Comparison of ENCODE assay signal across 8 cellular contexts in genomic region chr20:13546497-13547131, GRCh38.
A peak's percentile ranks its signal among the peaks of the same experiment; 100 is the strongest.
DNase-seq lines count a peak whose midpoint lies in the region; ATAC-seq and TF ChIP-seq lines count a peak whose summit lies in the region.

No MANE protein-coding gene starts in this region.

- intact Hi-C loops in right cardiac atrium (cut with DNase I) (loop anchor here in 1 of 4 donors (10.0 kb wide), 1 partner anchor 432 kb away; no protein-coding TSS in a partner anchor), sigmoid colon (cut with DNase I) (loop anchor here (1.0 to 10.0 kb wide), 5 partner anchors 152 to 427 kb away; partner anchors contain the start of gene ISM1)

- no peaks in the 10 kb centered on the region for H3F3A ChIP-seq in SU-DHL-6 (ENCODE audit: insufficient read depth)

- peak; percentile 70 for TF ChIP-seq CTCF in SU-DHL-6 (IDR thresholded peaks at IDR 0.05; ENCODE audit: insufficient read depth, low read length, poor library complexity, severe bottlenecking)
- peak; percentile 46 to 87 (median 80) for TF ChIP-seq CTCF in sigmoid colon (IDR thresholded peaks at IDR 0.05)

- H3K36me3 ChIP-seq in MG63 (no peaks in the 10 kb centered on the region), SU-DHL-6 (ENCODE audit: low read length) (no peaks in the 10 kb centered on the region), adipocyte (ENCODE audit: control insufficient read depth, insufficient read depth, low read length, severe bottlenecking) (no peaks in the 10 kb centered on the region), sigmoid colon (no peaks in the 10 kb centered on the region)

- no peak overlapping the region for H3K9ac ChIP-seq in SU-DHL-6 (ENCODE audit: low read length)
- H3K9ac ChIP-seq in adipocyte (ENCODE audit: low read length): peak overlapping the region; percentile 42

- DNase-seq in DMS79 treated with DMSO at 0.1 percent for 48 hours (lab: John Stamatoyannopoulos, UW): peak; percentile 38
- DNase-seq in MG63: peak; percentile 58
- peak; percentile 89 for DNase-seq in adipocyte (ENCODE audit: low read depth)
- DNase-seq in right cardiac atrium: peak; percentile 75 to 92 (median 80)
- DNase-seq in sigmoid colon: peak; percentile 89

- no peaks in the 10 kb centered on the region for H3K9me2 ChIP-seq in SU-DHL-6 (replicated peaks; ENCODE audit: insufficient read depth, low read length)

- H3K27ac ChIP-seq in SU-DHL-6 (ENCODE audit: low read depth, low read length): no peak overlapping the region
- H3K27ac ChIP-seq in right cardiac atrium (ENCODE audit: low read length): no peak overlapping the region
- H3K27ac ChIP-seq in sigmoid colon: no peak overlapping the region

- H4K20me1 ChIP-seq in SU-DHL-6 (ENCODE audit: low read depth, low read length): no peaks in the 10 kb centered on the region

- TF ChIP-seq EP300 in sigmoid colon (IDR thresholded peaks at IDR 0.05): no peak

- H3K4me1 ChIP-seq in adipocyte (ENCODE audit: control insufficient read depth, insufficient read depth, low read length) (peaks cover 19% of the 10 kb centered on the region), right cardiac atrium (ENCODE audit: control insufficient read depth, insufficient read depth, low read length) (no peaks in the 10 kb centered on the region), sigmoid colon (peaks cover 0 to 16% (median 12%) of the 10 kb centered on the region in 4 donors)

- H3K4me2 ChIP-seq in SU-DHL-6 (ENCODE audit: low read depth, low read length, poor library complexity, severe bottlenecking): no peak overlapping the region

- no peak overlapping the region for H2AFZ ChIP-seq in SU-DHL-6 (ENCODE audit: low read depth, low read length, severe bottlenecking)

- no peak for TF ChIP-seq POLR2A in sigmoid colon (IDR thresholded peaks at IDR 0.05)

- H3K9me3 ChIP-seq in MG63 (no peaks in the 10 kb centered on the region), SU-DHL-6 (ENCODE audit: insufficient read depth, low read length) (no peaks in the 10 kb centered on the region), adipocyte (ENCODE audit: control insufficient read depth, low read length) (no peaks in the 10 kb centered on the region), right cardiac atrium (ENCODE audit: control insufficient read depth, low read length) (no peaks in the 10 kb centered on the region), sigmoid colon (no peaks in the 10 kb centered on the region)

- 6% methylated on average over 2 of the region's 2 CpGs for WGBS in right cardiac atrium
- WGBS in sigmoid colon, 2 donors: 4 to 17% methylated on average over 2 of the region's 2 CpGs

- no peak overlapping the region for H3K4me3 ChIP-seq in MG63
- H3K4me3 ChIP-seq in SU-DHL-6 (ENCODE audit: insufficient read depth, low read length, poor library complexity, severe bottlenecking): no peak overlapping the region
- H3K4me3 ChIP-seq in adipocyte (ENCODE audit: low read length): no peak overlapping the region
- H3K4me3 ChIP-seq in right cardiac atrium (ENCODE audit: low read length): no peak overlapping the region
- no peak overlapping the region for H3K4me3 ChIP-seq in sigmoid colon

- no peaks in the 10 kb centered on the region for H3K79me2 ChIP-seq in SU-DHL-6 (ENCODE audit: insufficient read depth, low read length)

- ATAC-seq in GM21576 (IDR thresholded peaks at IDR 0.05; ENCODE audit: unreplicated experiment) (peak; percentile 84), right cardiac atrium (no peak), HG02571 (IDR thresholded peaks at IDR 0.05; ENCODE audit: unreplicated experiment) (no peak)

- H3K27me3 ChIP-seq in MG63: no peaks in the 10 kb centered on the region
- no peaks in the 10 kb centered on the region for H3K27me3 ChIP-seq in SU-DHL-6 (ENCODE audit: low read length)
- H3K27me3 ChIP-seq in adipocyte (replicated peaks; ENCODE audit: control insufficient read depth, insufficient read depth, low read length): no peaks in the 10 kb centered on the region
- H3K27me3 ChIP-seq in right cardiac atrium (ENCODE audit: control insufficient read depth, insufficient read depth): no peaks in the 10 kb centered on the region
- H3K27me3 ChIP-seq in sigmoid colon: no peaks in the 10 kb centered on the region

Comparison
In these comparisons a context has a peak if more than half of its experiments do, and no peak if none do; other contexts are left out.
1. DNase-seq: peak in every context shown above with its lines; median percentile 89 in adipocyte; 89 in sigmoid colon; 80 in right cardiac atrium; 58 in MG63; 38 in DMS79 treated with DMSO at 0.1 percent for 48 hours.